13 cellular contexts compared by ENCODE assay signal in the genomic region with DNA sequence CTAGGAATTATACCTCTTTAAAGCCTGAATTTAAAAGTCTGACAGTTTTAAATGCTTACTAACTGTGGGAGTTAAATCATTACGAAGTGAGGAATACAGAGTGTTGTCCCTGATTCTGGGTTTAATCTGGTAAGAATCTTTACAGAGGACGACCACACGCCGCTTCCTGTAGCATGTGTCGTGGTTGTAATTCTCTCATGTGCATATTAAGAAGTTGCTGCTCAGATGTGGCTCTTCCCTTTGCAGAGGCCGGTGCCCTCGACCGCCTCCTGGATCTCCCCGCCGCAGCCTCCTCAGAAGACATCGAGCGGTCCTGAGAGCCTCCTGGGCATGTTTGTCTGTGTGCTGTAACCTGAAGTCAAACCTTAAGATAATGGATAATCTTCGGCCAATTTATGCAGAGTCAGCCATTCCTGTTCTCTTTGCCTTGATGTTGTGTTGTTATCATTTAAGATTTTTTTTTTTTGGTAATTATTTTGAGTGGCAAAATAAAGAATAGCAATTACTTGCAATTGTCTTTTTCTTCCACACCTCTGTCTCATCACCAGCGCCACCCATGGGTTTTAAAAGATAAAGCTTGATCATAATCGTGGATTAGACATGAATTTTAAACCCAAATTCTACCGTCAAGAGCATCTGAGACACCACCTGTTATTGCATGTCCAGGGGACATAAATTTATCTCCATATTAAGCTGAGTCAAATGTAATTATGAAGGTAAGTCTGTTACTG. TPM values are rescaled to one million over a fixed set of nuclear protein-coding genes. Genes with fewer than 3 reads are reported as not detected.
DNase-seq lines count a peak whose midpoint lies in the region; ATAC-seq and TF ChIP-seq lines count a peak whose summit lies in the region.
"Had no signal": no experiment of that assay in that cellular context is flagged by ENCODE, and none has a peak within 500 bp of the region (broad histone marks: within the 10 kb centered on the region; RNA-seq: fewer than 3 reads in every experiment).

No MANE protein-coding gene starts in this region.

- WGBS in endodermal cell (ENCODE audit: insufficient coverage in 1 of 2, insufficient read length in 1 of 2), 2 experiments, result 91 to 92% methylated on average over 12 to 16 of the region's 16 CpGs

- peak overlapping the region; percentile 42 for H3K4me2 ChIP-seq in BLaER1

- H3K9ac ChIP-seq in BLaER1, result no peak overlapping the region
- H3K9ac ChIP-seq in endodermal cell (ENCODE audit: extremely low read depth, low read length, poor library complexity, severe bottlenecking), result no peak overlapping the region

- H3K27ac Mint-ChIP-seq in T-helper 2 cell treated with Interferon-gamma antibody and Interleukin-4, amounts not matched to agents 5 μg/mL and 100 μg/mL, for 36 hours, result no peak overlapping the region
- no peak overlapping the region for H3K27ac Mint-ChIP-seq in endodermal cell

- H3K4me1 ChIP-seq in BLaER1, result peaks cover 13% of the 10 kb centered on the region
- no peaks in the 10 kb centered on the region for H3K4me1 ChIP-seq in endodermal cell (ENCODE audit: control insufficient read depth, insufficient read depth, low read length)
- H3K4me1 ChIP-seq: left lung had no signal

- peaks cover 13% of the 10 kb centered on the region for H3K9me3 ChIP-seq in BLaER1
- H3K9me3 ChIP-seq in endodermal cell (ENCODE audit: control insufficient read depth, low read length), result no peaks in the 10 kb centered on the region
- H3K9me3 ChIP-seq: left lung had no signal

- no peaks in the 10 kb centered on the region for H3K9me3 Mint-ChIP-seq in T-helper 2 cell treated with Interferon-gamma antibody and Interleukin-4, amounts not matched to agents 5 μg/mL and 100 μg/mL, for 36 hours
- peaks cover 5% of the 10 kb centered on the region for H3K9me3 Mint-ChIP-seq in endodermal cell

- peaks cover 16% of the 10 kb centered on the region for H3K4me1 Mint-ChIP-seq in T-helper 2 cell treated with Interferon-gamma antibody and Interleukin-4, amounts not matched to agents 5 μg/mL and 100 μg/mL, for 36 hours (ENCODE audit: low read depth)
- H3K4me1 Mint-ChIP-seq in endodermal cell, result peaks cover 36% of the 10 kb centered on the region

- H3K4me3 ChIP-seq in BLaER1, result no peak overlapping the region
- H3K4me3 ChIP-seq in endodermal cell (ENCODE audit: low read length), result no peak overlapping the region
- H3K4me3 ChIP-seq: left lung had no signal

- peaks cover 21% of the 10 kb centered on the region for H3K27me3 ChIP-seq in BLaER1
- H3K27me3 ChIP-seq in endodermal cell (ENCODE audit: control insufficient read depth, insufficient read depth, low read length, poor library complexity, severe bottlenecking), result no peaks in the 10 kb centered on the region

- TF ChIP-seq CTCF in GM12873 (IDR thresholded peaks at IDR 0.05; ENCODE audit: insufficient read depth, low read depth, low read length, missing control alignments) (peak; percentile 9), endodermal cell (conservative IDR thresholded peaks at IDR 0.05) (peak; percentile 47)

- no peak for DNase-seq in T-helper 2 cell treated with Interferon-gamma antibody and Interleukin-4, amounts not matched to agents 5 μg/mL and 100 μg/mL, for 36 hours (ENCODE audit: low spot score)
- peak; percentile 45 for DNase-seq in endodermal cell
- no peak for DNase-seq in glomerular visceral epithelial cell (ENCODE audit: extremely low spot score)
- DNase-seq in NCI-H748 (lab: John Stamatoyannopoulos, UW; ENCODE audit: unreplicated experiment), result no peak
- DNase-seq: cerebellar nuclear complex, DMS53, left lung, nucleus accumbens had no signal

- peak overlapping the region; percentile 5 for H3K4me3 Mint-ChIP-seq in T-helper 2 cell treated with Interferon-gamma antibody and Interleukin-4, amounts not matched to agents 5 μg/mL and 100 μg/mL, for 36 hours
- no peak overlapping the region for H3K4me3 Mint-ChIP-seq in endodermal cell

- ATAC-seq in HG03469 (IDR thresholded peaks at IDR 0.05; ENCODE audit: unreplicated experiment), result no peak
- ATAC-seq in GM19035 (IDR thresholded peaks at IDR 0.05; ENCODE audit: unreplicated experiment), result no peak
- ATAC-seq: left lung had no signal

- peaks cover 9% of the 10 kb centered on the region; the same call in 1 of the 2 replicates for H4K20me1 ChIP-seq in BLaER1

- H3K36me3 ChIP-seq in BLaER1 (no peaks in the 10 kb centered on the region), endodermal cell (ENCODE audit: control insufficient read depth, insufficient read depth, low read length) (peaks cover 48% of the 10 kb centered on the region)
- H3K36me3 ChIP-seq: left lung had no signal

- H3K27me3 Mint-ChIP-seq in T-helper 2 cell treated with Interferon-gamma antibody and Interleukin-4, amounts not matched to agents 5 μg/mL and 100 μg/mL, for 36 hours (ENCODE audit: low read depth), result peaks cover 64% of the 10 kb centered on the region
- H3K27me3 Mint-ChIP-seq in endodermal cell (ENCODE audit: insufficient read depth), result peaks cover 5% of the 10 kb centered on the region

- H3K27ac ChIP-seq in BLaER1 (no peak overlapping the region), endodermal cell (ENCODE audit: low read depth, low read length) (no peak overlapping the region)
- H3K27ac ChIP-seq: left lung had no signal

- H3K36me3 Mint-ChIP-seq in T-helper 2 cell treated with Interferon-gamma antibody and Interleukin-4, amounts not matched to agents 5 μg/mL and 100 μg/mL, for 36 hours (ENCODE audit: low read depth), result no peaks in the 10 kb centered on the region
- H3K36me3 Mint-ChIP-seq in endodermal cell (ENCODE audit: low read depth), result peaks cover 26% of the 10 kb centered on the region

RNA-seq across cellular contexts. Expression of gene GAL, which starts 6.5 kb away (rescaled TPM):
- total RNA-seq in endodermal cell, result 100 to 1,000 TPM in 1 of 2 donors, 10 to 100 TPM in 1; 98.9 to 166 TPM
- 67.5 TPM for polyA plus RNA-seq in endodermal cell (2013, experiment 1 of 2)
- 57.8 TPM for polyA plus RNA-seq in endodermal cell (2013, experiment 2 of 2)
- total RNA-seq: frontal cortex had no signal
